In genomic region chr1:230158422-230159291, GRCh38 we compare ENCODE assay signal across 1 cellular context.
TF ChIP-seq lines count a peak whose summit lies in the region.

No MANE protein-coding gene starts in this region.

TF ChIP-seq in HepG2, 621 proteins besides CTCF, POLR2A, EP300 and RAD21 (continued from another document and continues in another):
- peak; percentile 99 for TF ChIP-seq SOX13 (IDR thresholded peaks at IDR 0.05)
- peak in 1 of 2 experiments; percentile 98; a peak in 2 of 4 replicates for TF ChIP-seq SOX13 (CRISPR knock-in tag; conservative IDR thresholded peaks at IDR 0.05 in 1 of 2, IDR thresholded peaks at IDR 0.05 in 1 of 2)
- no peak for TF ChIP-seq ARHGAP35 (CRISPR knock-in tag; IDR thresholded peaks at IDR 0.05; ENCODE audit: borderline replicate concordance)
- TF ChIP-seq AKAP8 (CRISPR knock-in tag; IDR thresholded peaks at IDR 0.05): no peak
- peak; percentile 83; the same call in 1 of the 2 replicates for TF ChIP-seq NFKBIZ (CRISPR knock-in tag; IDR thresholded peaks at IDR 0.05)
- TF ChIP-seq ZBTB7B (CRISPR knock-in tag; IDR thresholded peaks at IDR 0.05): peak; percentile 65; the same call in 1 of the 2 replicates
- TF ChIP-seq RNF219 (CRISPR knock-in tag; IDR thresholded peaks at IDR 0.05): 0 out of 2 replicates have a peak, but pooled peaks have one; percentile 71
- TF ChIP-seq, protein P1, sequence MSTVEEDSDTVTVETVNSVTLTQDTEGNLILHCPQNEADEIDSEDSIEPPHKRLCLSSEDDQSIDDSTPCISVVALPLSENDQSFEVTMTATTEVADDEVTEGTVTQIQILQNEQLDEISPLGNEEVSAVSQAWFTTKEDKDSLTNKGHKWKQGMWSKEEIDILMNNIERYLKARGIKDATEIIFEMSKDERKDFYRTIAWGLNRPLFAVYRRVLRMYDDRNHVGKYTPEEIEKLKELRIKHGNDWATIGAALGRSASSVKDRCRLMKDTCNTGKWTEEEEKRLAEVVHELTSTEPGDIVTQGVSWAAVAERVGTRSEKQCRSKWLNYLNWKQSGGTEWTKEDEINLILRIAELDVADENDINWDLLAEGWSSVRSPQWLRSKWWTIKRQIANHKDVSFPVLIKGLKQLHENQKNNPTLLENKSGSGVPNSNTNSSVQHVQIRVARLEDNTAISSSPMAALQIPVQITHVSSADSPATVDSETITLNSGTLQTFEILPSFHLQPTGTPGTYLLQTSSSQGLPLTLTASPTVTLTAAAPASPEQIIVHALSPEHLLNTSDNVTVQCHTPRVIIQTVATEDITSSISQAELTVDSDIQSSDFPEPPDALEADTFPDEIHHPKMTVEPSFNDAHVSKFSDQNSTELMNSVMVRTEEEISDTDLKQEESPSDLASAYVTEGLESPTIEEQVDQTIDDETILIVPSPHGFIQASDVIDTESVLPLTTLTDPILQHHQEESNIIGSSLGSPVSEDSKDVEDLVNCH (CRISPR knock-in tag; IDR thresholded peaks at IDR 0.05): no peak
- no peak for TF ChIP-seq ZNF407 (CRISPR knock-in tag; IDR thresholded peaks at IDR 0.05; ENCODE audit: not compliant biosample characterization)
- TF ChIP-seq ZNF430 (CRISPR knock-in tag; IDR thresholded peaks at IDR 0.05): no peak
- no peak for TF ChIP-seq ZNF510 (CRISPR knock-in tag; IDR thresholded peaks at IDR 0.05; ENCODE audit: low read depth)
- TF ChIP-seq HOXA7 (CRISPR knock-in tag; IDR thresholded peaks at IDR 0.05): no peak
- TF ChIP-seq POLR2G (IDR thresholded peaks at IDR 0.05; ENCODE audit: low read depth, low read length): no peak
- TF ChIP-seq FOSL2 (CRISPR knock-in tag; IDR thresholded peaks at IDR 0.05): peak; percentile 91
- TF ChIP-seq DPF2 (CRISPR knock-in tag; IDR thresholded peaks at IDR 0.05; ENCODE audit: borderline replicate concordance, low read depth): peak; percentile 54
- TF ChIP-seq, protein P2, sequence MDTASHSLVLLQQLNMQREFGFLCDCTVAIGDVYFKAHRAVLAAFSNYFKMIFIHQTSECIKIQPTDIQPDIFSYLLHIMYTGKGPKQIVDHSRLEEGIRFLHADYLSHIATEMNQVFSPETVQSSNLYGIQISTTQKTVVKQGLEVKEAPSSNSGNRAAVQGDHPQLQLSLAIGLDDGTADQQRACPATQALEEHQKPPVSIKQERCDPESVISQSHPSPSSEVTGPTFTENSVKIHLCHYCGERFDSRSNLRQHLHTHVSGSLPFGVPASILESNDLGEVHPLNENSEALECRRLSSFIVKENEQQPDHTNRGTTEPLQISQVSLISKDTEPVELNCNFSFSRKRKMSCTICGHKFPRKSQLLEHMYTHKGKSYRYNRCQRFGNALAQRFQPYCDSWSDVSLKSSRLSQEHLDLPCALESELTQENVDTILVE (CRISPR knock-in tag; IDR thresholded peaks at IDR 0.05): peak; percentile 53
- TF ChIP-seq ZNF282 (IDR thresholded peaks at IDR 0.05; ENCODE audit: partially characterized antibody): no peak
- TF ChIP-seq CC2D1A (CRISPR knock-in tag; IDR thresholded peaks at IDR 0.05): no peak
- no peak for TF ChIP-seq ZNF383 (CRISPR knock-in tag; IDR thresholded peaks at IDR 0.05; ENCODE audit: borderline replicate concordance)
- TF ChIP-seq ZNF17 (CRISPR knock-in tag; IDR thresholded peaks at IDR 0.05): no peak
- TF ChIP-seq ZNF772 (CRISPR knock-in tag; IDR thresholded peaks at IDR 0.05): 0 out of 2 replicates have a peak, but pooled peaks have one; percentile 12
- TF ChIP-seq SOX6 (IDR thresholded peaks at IDR 0.05): no peak
- peak; percentile 100 for TF ChIP-seq SOX6 (CRISPR knock-in tag; IDR thresholded peaks at IDR 0.05)
- TF ChIP-seq MLXIP (CRISPR knock-in tag; IDR thresholded peaks at IDR 0.05; ENCODE audit: borderline replicate concordance): peak; percentile 56; the same call in 1 of the 2 replicates
- peak; percentile 95; the same call in 1 of the 2 replicates for TF ChIP-seq HOXA5 (CRISPR knock-in tag; IDR thresholded peaks at IDR 0.05)
- no peak for TF ChIP-seq SP2 (CRISPR knock-in tag; IDR thresholded peaks at IDR 0.05)
- TF ChIP-seq ZNF501 (CRISPR knock-in tag; IDR thresholded peaks at IDR 0.05): peak; percentile 75
- TF ChIP-seq, protein P3, sequence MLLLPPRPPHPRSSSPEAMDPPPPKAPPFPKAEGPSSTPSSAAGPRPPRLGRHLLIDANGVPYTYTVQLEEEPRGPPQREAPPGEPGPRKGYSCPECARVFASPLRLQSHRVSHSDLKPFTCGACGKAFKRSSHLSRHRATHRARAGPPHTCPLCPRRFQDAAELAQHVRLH (CRISPR knock-in tag; IDR thresholded peaks at IDR 0.05; ENCODE audit: borderline replicate concordance, low read depth): no peak
- TF ChIP-seq CBX2 (IDR thresholded peaks at IDR 0.05; ENCODE audit: low read depth, low read length): no peak
- no peak for TF ChIP-seq CBX2 (CRISPR knock-in tag; IDR thresholded peaks at IDR 0.05; ENCODE audit: low read depth)
- TF ChIP-seq CREBL2 (CRISPR knock-in tag; IDR thresholded peaks at IDR 0.05; ENCODE audit: borderline replicate concordance): no peak
- no peak for TF ChIP-seq ZNF773 (CRISPR knock-in tag; IDR thresholded peaks at IDR 0.05; ENCODE audit: borderline replicate concordance)
- no peak for TF ChIP-seq ZNF775 (CRISPR knock-in tag; IDR thresholded peaks at IDR 0.05; ENCODE audit: borderline replicate concordance)
- peak; percentile 86 for TF ChIP-seq HOXD1 (CRISPR knock-in tag; IDR thresholded peaks at IDR 0.05)
- TF ChIP-seq KDM3A (CRISPR knock-in tag; IDR thresholded peaks at IDR 0.05; ENCODE audit: low read depth): peak; percentile 88; the same call in 1 of the 2 replicates
- TF ChIP-seq POLR2AphosphoS2 (IDR thresholded peaks at IDR 0.05; ENCODE audit: low read depth, low read length): no peak
- no peak; the same call in 1 of the 2 replicates for TF ChIP-seq ZNF225 (CRISPR knock-in tag; IDR thresholded peaks at IDR 0.05)
- no peak for TF ChIP-seq TRIM22 (IDR thresholded peaks at IDR 0.05)
- no peak for TF ChIP-seq NFE2L1 (CRISPR knock-in tag; IDR thresholded peaks at IDR 0.05; ENCODE audit: borderline replicate concordance)
